24 cellular contexts compared by ENCODE assay signal in genomic region chr1:195981448-195982139, GRCh38.
DNase-seq lines count a peak whose midpoint lies in the region; ATAC-seq and TF ChIP-seq lines count a peak whose summit lies in the region.
"Had no signal": no experiment of that assay in that cellular context is flagged by ENCODE, and none has a peak within 500 bp of the region (broad histone marks: within the 10 kb centered on the region; RNA-seq: fewer than 3 reads in every experiment).

No MANE protein-coding gene starts in this region.

- TF ChIP-seq EP300 in tibial nerve (IDR thresholded peaks at IDR 0.05), result no peak

- H3K4me2 ChIP-seq in mammary epithelial cell (ENCODE audit: insufficient read depth, low read depth, low read length), result no peak overlapping the region
- H3K4me2 ChIP-seq in neural progenitor cell, result no peak overlapping the region

- intact Hi-C loops in mammary epithelial cell (cut with micrococcal nuclease), result no loop called here
- intact Hi-C loops in right lobe of liver (cut with DNase I), result no loop called here

- CTCF ChIA-PET in mammary epithelial cell (lab: Charles Lee; ENCODE audit: low non-redundant PET), result no interaction called here

- H2AFZ ChIP-seq in mammary epithelial cell (ENCODE audit: low read depth, low read length) (peak overlapping the region; percentile 59), neural progenitor cell (replicated peaks) (no peak overlapping the region)

- TF ChIP-seq CTCF in mammary epithelial cell (conservative IDR thresholded peaks at IDR 0.05 in 1 of 2, IDR thresholded peaks at IDR 0.05 in 1 of 2; ENCODE audit: extremely low read depth in 1 of 2, insufficient read depth in 1 of 2, low read depth in 1 of 2, low read length in 2 of 2) (no peak), foreskin keratinocyte (conservative IDR thresholded peaks at IDR 0.05) (no peak), right lobe of liver (IDR thresholded peaks at IDR 0.05) (no peak), neural progenitor cell (IDR thresholded peaks at IDR 0.05) (no peak), tibial nerve (IDR thresholded peaks at IDR 0.05) (no peak)

- dilution Hi-C loops in mammary epithelial cell (cut with HindIII; ENCODE audit: low sequenced_read_pairs), result loop anchor here (5.0 kb wide), 1 partner anchor 46 kb away; no protein-coding TSS in a partner anchor

- BruUV-seq in mammary epithelial cell (replicated peaks; lab: Mats Ljungman, UMichigan), result no TSS peak

- ATAC-seq in foreskin keratinocyte (peak; percentile 100), right lobe of liver (no peak)
- ATAC-seq: CD8-positive, alpha-beta T cell; psoas muscle had no signal

- H3K4me3 ChIP-seq in mammary epithelial cell (replicated peaks in 1 of 3; ENCODE audit: insufficient read depth in 1 of 3, low read depth in 2 of 3, low read length in 3 of 3) (no peak overlapping the region), right lobe of liver (no peak overlapping the region), neural progenitor cell (no peak overlapping the region), tibial nerve (no peak overlapping the region)
- H3K4me3 ChIP-seq: lung, psoas muscle, thoracic aorta had no signal

- H3K9ac ChIP-seq in mammary epithelial cell (ENCODE audit: insufficient read depth, low read length) (no peak overlapping the region), neural progenitor cell (no peak overlapping the region)

- no peaks in the 10 kb centered on the region for H3K4me1 Mint-ChIP-seq in neural progenitor cell
- H3K4me1 Mint-ChIP-seq: activated CD4-positive, alpha-beta T cell treated with anti-CD3 and anti-CD28 coated beads, Interleukin-2, amount 10 ng/mL, durations not matched to agents 24 days and 14 days; activated naive CD4-positive, alpha-beta T cell treated with anti-CD3 and anti-CD28 coated beads, Interleukin-2, amount 50 U/mL, for 24 hours; immature natural killer cell had no signal

- no peaks in the 10 kb centered on the region for H3K79me2 ChIP-seq in mammary epithelial cell (ENCODE audit: insufficient read depth, low read length)
- H3K79me2 ChIP-seq in neural progenitor cell (ENCODE audit: low read depth), result no peaks in the 10 kb centered on the region

- H3K27me3 ChIP-seq in mammary epithelial cell (ENCODE audit: insufficient read depth, low read length) (no peaks in the 10 kb centered on the region), foreskin keratinocyte (no peaks in the 10 kb centered on the region), right lobe of liver (no peaks in the 10 kb centered on the region), neural progenitor cell (no peaks in the 10 kb centered on the region), tibial nerve (no peaks in the 10 kb centered on the region)

- no peaks in the 10 kb centered on the region for H3K27me3 Mint-ChIP-seq in neural progenitor cell (ENCODE audit: insufficient read depth, low read depth)
- H3K27me3 Mint-ChIP-seq: activated CD4-positive, alpha-beta T cell treated with anti-CD3 and anti-CD28 coated beads, Interleukin-2, amount 10 ng/mL, durations not matched to agents 24 days and 14 days; activated naive CD4-positive, alpha-beta T cell treated with anti-CD3 and anti-CD28 coated beads, Interleukin-2, amount 50 U/mL, for 24 hours had no signal

- DNase-seq in M059J (ENCODE audit: low read depth) (peak; percentile 7), mammary epithelial cell (peak; percentile 65), foreskin keratinocyte (peak; percentile 82 to 85), right lobe of liver (no peak), neural progenitor cell (ENCODE audit: low spot score) (no peak), HK-2 (ENCODE audit: unreplicated experiment) (no peak), tibial nerve (ENCODE audit: low spot score in 2 of 2) (no peak)
- DNase-seq: activated CD4-positive, alpha-beta T cell treated with anti-CD3 and anti-CD28 coated beads, Interleukin-2, amount 10 ng/mL, durations not matched to agents 24 days and 14 days; AML-193; CD8-positive, alpha-beta T cell; DMS53; effector memory CD4-positive, alpha-beta T cell; immature natural killer cell; NCI-H1417; NCI-H510A; psoas muscle; small intestine; stimulated activated CD4-positive, alpha-beta T cell treated with anti-CD3 and anti-CD28 coated beads, Interleukin-2, amount 100 ng/mL, for 48 hours; stimulated activated naive CD4-positive, alpha-beta T cell had no signal

- no peaks in the 10 kb centered on the region for H3K36me3 Mint-ChIP-seq in neural progenitor cell
- H3K36me3 Mint-ChIP-seq: activated naive CD4-positive, alpha-beta T cell treated with anti-CD3 and anti-CD28 coated beads, Interleukin-2, amount 50 U/mL, for 24 hours; CD8-positive, alpha-beta T cell had no signal

- H4K20me1 ChIP-seq in mammary epithelial cell (ENCODE audit: insufficient read depth, low read length) (no peaks in the 10 kb centered on the region), neural progenitor cell (ENCODE audit: low read depth) (no peaks in the 10 kb centered on the region)

- H3K27ac Mint-ChIP-seq in neural progenitor cell, result no peak overlapping the region
- H3K27ac Mint-ChIP-seq: activated CD4-positive, alpha-beta T cell treated with anti-CD3 and anti-CD28 coated beads, Interleukin-2, amount 10 ng/mL, durations not matched to agents 24 days and 14 days; activated naive CD4-positive, alpha-beta T cell treated with anti-CD3 and anti-CD28 coated beads, Interleukin-2, amount 50 U/mL, for 24 hours; activated T-helper 1 cell treated with anti-CD3 and anti-CD28 coated beads, Interleukin-12 subunit alpha, Interleukin-12 subunit beta, Interleukin-2, Interleukin-4 antibody, amounts not matched to agents 30 ng/mL and 10 ng/mL and 1 ng/mL, durations not matched to agents 14 hours and 24 hours and 36 hours; CD8-positive, alpha-beta T cell; immature natural killer cell had no signal

- 94% methylated on average over 3 of the region's 3 CpGs for WGBS in mammary epithelial cell (ENCODE audit: low coverage, missing lambda C conversion rate)
- 37% methylated on average over 3 of the region's 3 CpGs for WGBS in right lobe of liver (ENCODE audit: insufficient coverage, low coverage, low lambda C conversion rate, missing lambda C conversion rate)
- WGBS in tibial nerve, 2 donors, result 82 to 85% methylated on average over 3 of the region's 3 CpGs

- TF ChIP-seq POLR2A in right lobe of liver (IDR thresholded peaks at IDR 0.05) (no peak), tibial nerve (IDR thresholded peaks at IDR 0.05) (no peak)

- H3K4me1 ChIP-seq in mammary epithelial cell (ENCODE audit: insufficient read depth, low read length) (peaks cover 3% of the 10 kb centered on the region), foreskin keratinocyte (peaks cover 13% of the 10 kb centered on the region), right lobe of liver (no peaks in the 10 kb centered on the region), neural progenitor cell (no peaks in the 10 kb centered on the region), tibial nerve (no peaks in the 10 kb centered on the region)
- H3K4me1 ChIP-seq: psoas muscle had no signal

- in situ Hi-C loops in mammary epithelial cell (cut with MboI; ENCODE audit: low sequenced_read_pairs in 2 of 2), result no loop called here

- no peak overlapping the region for H3K4me3 Mint-ChIP-seq in neural progenitor cell
- H3K4me3 Mint-ChIP-seq: activated CD4-positive, alpha-beta T cell treated with anti-CD3 and anti-CD28 coated beads, Interleukin-2, amount 10 ng/mL, durations not matched to agents 24 days and 14 days; activated naive CD4-positive, alpha-beta T cell treated with anti-CD3 and anti-CD28 coated beads, Interleukin-2, amount 50 U/mL, for 24 hours; activated T-helper 1 cell treated with anti-CD3 and anti-CD28 coated beads, Interleukin-12 subunit alpha, Interleukin-12 subunit beta, Interleukin-2, Interleukin-4 antibody, amounts not matched to agents 30 ng/mL and 10 ng/mL and 1 ng/mL, durations not matched to agents 14 hours and 24 hours and 36 hours; CD8-positive, alpha-beta T cell; immature natural killer cell had no signal

- H3K9me3 ChIP-seq in mammary epithelial cell (replicated peaks; ENCODE audit: insufficient read depth, low read length) (no peaks in the 10 kb centered on the region), right lobe of liver (no peaks in the 10 kb centered on the region), neural progenitor cell (ENCODE audit: low read depth) (no peaks in the 10 kb centered on the region), tibial nerve (no peaks in the 10 kb centered on the region)
- H3K9me3 ChIP-seq: psoas muscle, thoracic aorta had no signal

- H3K27ac ChIP-seq in mammary epithelial cell (ENCODE audit: insufficient read depth, low read depth, low read length) (no peak overlapping the region), foreskin keratinocyte (peak overlapping the region; percentile 40), right lobe of liver (no peak overlapping the region), neural progenitor cell (no peak overlapping the region), tibial nerve (no peak overlapping the region)
- H3K27ac ChIP-seq: HL-60, psoas muscle, thoracic aorta had no signal

- H3F3A ChIP-seq in neural progenitor cell (ENCODE audit: low read depth), result no peaks in the 10 kb centered on the region

- H3K9me3 Mint-ChIP-seq in neural progenitor cell, result no peaks in the 10 kb centered on the region
- H3K9me3 Mint-ChIP-seq: activated CD4-positive, alpha-beta T cell treated with anti-CD3 and anti-CD28 coated beads, Interleukin-2, amount 10 ng/mL, durations not matched to agents 24 days and 14 days; activated naive CD4-positive, alpha-beta T cell treated with anti-CD3 and anti-CD28 coated beads, Interleukin-2, amount 50 U/mL, for 24 hours; activated T-helper 1 cell treated with anti-CD3 and anti-CD28 coated beads, Interleukin-12 subunit alpha, Interleukin-12 subunit beta, Interleukin-2, Interleukin-4 antibody, amounts not matched to agents 30 ng/mL and 10 ng/mL and 1 ng/mL, durations not matched to agents 14 hours and 24 hours and 36 hours; CD8-positive, alpha-beta T cell had no signal

- H3K36me3 ChIP-seq in mammary epithelial cell (ENCODE audit: insufficient read depth, low read length) (no peaks in the 10 kb centered on the region), right lobe of liver (no peaks in the 10 kb centered on the region), neural progenitor cell (no peaks in the 10 kb centered on the region), tibial nerve (no peaks in the 10 kb centered on the region)
- H3K36me3 ChIP-seq: thoracic aorta had no signal

Comparison
In these comparisons a context has a peak if more than half of its experiments do, and no peak if none do; other contexts are left out.
1. DNase-seq: peak in M059J (single experiment), mammary epithelial cell (single experiment) and foreskin keratinocyte (2 of 2); none in right lobe of liver (0 of 3), neural progenitor cell (single experiment), HK-2 (single experiment) and tibial nerve (0 of 2).